ENCODE assay signal across 1 cellular context in the genomic region with DNA sequence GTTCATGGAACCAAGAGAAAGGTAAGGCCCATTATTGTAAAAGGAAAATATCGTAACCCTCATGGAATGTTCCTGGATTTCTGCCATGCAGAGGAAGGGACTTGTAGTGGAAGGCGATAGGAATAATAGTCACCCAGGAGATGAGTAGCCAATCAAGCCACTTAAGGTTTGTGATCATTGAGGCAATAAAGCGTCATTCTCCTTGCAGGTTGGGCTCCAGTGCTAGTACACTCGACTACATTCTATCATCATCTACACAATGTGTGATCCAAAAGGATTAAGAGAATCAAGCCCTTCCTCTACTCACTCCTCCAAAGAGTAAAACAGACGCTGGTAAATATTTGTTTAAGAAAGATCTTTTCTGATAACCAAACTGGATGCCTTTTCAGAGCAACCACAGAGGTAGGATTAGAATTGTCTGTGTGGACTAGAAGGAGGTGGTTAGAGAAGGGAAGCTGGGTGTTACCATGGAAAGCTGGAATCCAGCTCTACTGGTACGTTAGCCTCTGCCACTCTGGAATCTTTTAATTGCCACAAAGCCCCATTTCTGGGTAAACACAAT.
TF ChIP-seq lines count a peak whose summit lies in the region.

No MANE protein-coding gene starts in this region.

TF ChIP-seq in H1, 55 proteins besides CTCF, POLR2A, EP300 and RAD21:
- TF ChIP-seq NRF1 (IDR thresholded peaks at IDR 0.05; ENCODE audit: low read depth, low read length) = no peak
- TF ChIP-seq EGR1 (IDR thresholded peaks at IDR 0.05; ENCODE audit: borderline replicate concordance, low read depth, low read length) = no peak
- TF ChIP-seq CBX5 (IDR thresholded peaks at IDR 0.05; ENCODE audit: low read depth, low read length) = no peak
- TF ChIP-seq CREB1 (IDR thresholded peaks at IDR 0.05) = no peak
- TF ChIP-seq BACH1 (IDR thresholded peaks at IDR 0.05; ENCODE audit: low read length) = no peak
- TF ChIP-seq SIRT6 (IDR thresholded peaks at IDR 0.05; ENCODE audit: low read length) = no peak
- TF ChIP-seq PHF8 (conservative IDR thresholded peaks at IDR 0.05; ENCODE audit: low read depth, low read length) = no peak
- TF ChIP-seq TEAD4 (IDR thresholded peaks at IDR 0.05; ENCODE audit: low read depth, low read length) = no peak
- TF ChIP-seq, protein P1, sequence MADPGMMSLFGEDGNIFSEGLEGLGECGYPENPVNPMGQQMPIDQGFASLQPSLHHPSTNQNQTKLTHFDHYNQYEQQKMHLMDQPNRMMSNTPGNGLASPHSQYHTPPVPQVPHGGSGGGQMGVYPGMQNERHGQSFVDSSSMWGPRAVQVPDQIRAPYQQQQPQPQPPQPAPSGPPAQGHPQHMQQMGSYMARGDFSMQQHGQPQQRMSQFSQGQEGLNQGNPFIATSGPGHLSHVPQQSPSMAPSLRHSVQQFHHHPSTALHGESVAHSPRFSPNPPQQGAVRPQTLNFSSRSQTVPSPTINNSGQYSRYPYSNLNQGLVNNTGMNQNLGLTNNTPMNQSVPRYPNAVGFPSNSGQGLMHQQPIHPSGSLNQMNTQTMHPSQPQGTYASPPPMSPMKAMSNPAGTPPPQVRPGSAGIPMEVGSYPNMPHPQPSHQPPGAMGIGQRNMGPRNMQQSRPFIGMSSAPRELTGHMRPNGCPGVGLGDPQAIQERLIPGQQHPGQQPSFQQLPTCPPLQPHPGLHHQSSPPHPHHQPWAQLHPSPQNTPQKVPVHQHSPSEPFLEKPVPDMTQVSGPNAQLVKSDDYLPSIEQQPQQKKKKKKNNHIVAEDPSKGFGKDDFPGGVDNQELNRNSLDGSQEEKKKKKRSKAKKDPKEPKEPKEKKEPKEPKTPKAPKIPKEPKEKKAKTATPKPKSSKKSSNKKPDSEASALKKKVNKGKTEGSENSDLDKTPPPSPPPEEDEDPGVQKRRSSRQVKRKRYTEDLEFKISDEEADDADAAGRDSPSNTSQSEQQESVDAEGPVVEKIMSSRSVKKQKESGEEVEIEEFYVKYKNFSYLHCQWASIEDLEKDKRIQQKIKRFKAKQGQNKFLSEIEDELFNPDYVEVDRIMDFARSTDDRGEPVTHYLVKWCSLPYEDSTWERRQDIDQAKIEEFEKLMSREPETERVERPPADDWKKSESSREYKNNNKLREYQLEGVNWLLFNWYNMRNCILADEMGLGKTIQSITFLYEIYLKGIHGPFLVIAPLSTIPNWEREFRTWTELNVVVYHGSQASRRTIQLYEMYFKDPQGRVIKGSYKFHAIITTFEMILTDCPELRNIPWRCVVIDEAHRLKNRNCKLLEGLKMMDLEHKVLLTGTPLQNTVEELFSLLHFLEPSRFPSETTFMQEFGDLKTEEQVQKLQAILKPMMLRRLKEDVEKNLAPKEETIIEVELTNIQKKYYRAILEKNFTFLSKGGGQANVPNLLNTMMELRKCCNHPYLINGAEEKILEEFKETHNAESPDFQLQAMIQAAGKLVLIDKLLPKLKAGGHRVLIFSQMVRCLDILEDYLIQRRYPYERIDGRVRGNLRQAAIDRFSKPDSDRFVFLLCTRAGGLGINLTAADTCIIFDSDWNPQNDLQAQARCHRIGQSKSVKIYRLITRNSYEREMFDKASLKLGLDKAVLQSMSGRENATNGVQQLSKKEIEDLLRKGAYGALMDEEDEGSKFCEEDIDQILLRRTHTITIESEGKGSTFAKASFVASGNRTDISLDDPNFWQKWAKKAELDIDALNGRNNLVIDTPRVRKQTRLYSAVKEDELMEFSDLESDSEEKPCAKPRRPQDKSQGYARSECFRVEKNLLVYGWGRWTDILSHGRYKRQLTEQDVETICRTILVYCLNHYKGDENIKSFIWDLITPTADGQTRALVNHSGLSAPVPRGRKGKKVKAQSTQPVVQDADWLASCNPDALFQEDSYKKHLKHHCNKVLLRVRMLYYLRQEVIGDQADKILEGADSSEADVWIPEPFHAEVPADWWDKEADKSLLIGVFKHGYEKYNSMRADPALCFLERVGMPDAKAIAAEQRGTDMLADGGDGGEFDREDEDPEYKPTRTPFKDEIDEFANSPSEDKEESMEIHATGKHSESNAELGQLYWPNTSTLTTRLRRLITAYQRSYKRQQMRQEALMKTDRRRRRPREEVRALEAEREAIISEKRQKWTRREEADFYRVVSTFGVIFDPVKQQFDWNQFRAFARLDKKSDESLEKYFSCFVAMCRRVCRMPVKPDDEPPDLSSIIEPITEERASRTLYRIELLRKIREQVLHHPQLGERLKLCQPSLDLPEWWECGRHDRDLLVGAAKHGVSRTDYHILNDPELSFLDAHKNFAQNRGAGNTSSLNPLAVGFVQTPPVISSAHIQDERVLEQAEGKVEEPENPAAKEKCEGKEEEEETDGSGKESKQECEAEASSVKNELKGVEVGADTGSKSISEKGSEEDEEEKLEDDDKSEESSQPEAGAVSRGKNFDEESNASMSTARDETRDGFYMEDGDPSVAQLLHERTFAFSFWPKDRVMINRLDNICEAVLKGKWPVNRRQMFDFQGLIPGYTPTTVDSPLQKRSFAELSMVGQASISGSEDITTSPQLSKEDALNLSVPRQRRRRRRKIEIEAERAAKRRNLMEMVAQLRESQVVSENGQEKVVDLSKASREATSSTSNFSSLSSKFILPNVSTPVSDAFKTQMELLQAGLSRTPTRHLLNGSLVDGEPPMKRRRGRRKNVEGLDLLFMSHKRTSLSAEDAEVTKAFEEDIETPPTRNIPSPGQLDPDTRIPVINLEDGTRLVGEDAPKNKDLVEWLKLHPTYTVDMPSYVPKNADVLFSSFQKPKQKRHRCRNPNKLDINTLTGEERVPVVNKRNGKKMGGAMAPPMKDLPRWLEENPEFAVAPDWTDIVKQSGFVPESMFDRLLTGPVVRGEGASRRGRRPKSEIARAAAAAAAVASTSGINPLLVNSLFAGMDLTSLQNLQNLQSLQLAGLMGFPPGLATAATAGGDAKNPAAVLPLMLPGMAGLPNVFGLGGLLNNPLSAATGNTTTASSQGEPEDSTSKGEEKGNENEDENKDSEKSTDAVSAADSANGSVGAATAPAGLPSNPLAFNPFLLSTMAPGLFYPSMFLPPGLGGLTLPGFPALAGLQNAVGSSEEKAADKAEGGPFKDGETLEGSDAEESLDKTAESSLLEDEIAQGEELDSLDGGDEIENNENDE (IDR thresholded peaks at IDR 0.05; ENCODE audit: insufficient replicate concordance, low read length) = no peak
- no peak for TF ChIP-seq SP1 (IDR thresholded peaks at IDR 0.05; ENCODE audit: low read depth, low read length)
- no peak for TF ChIP-seq SP4 (IDR thresholded peaks at IDR 0.05; ENCODE audit: low read length)
- TF ChIP-seq BRCA1 (IDR thresholded peaks at IDR 0.05; ENCODE audit: low read depth, low read length) = no peak
- no peak for TF ChIP-seq CHD2 (IDR thresholded peaks at IDR 0.05; ENCODE audit: low read length)
- no peak for TF ChIP-seq JUND (IDR thresholded peaks at IDR 0.05; ENCODE audit: low read length)
TF ChIP-seq in H1: peak in this region for 0.
